In genomic region chr3:173038484-173038871, GRCh38 we compare ENCODE assay signal across 29 cellular contexts.
"Had no signal": no experiment of that assay in that cellular context is flagged by ENCODE, and none has a peak within 500 bp of the region (broad histone marks: within the 10 kb centered on the region; RNA-seq: fewer than 3 reads in every experiment).

No MANE protein-coding gene starts in this region.

- H3K36me3 Mint-ChIP-seq: activated naive CD8-positive, alpha-beta T cell treated with anti-CD3 and anti-CD28 coated beads for 36 hours had no signal

- H3K4me3 Mint-ChIP-seq: activated CD4-positive, alpha-beta T cell treated with anti-CD3 and anti-CD28 coated beads, Interleukin-2, amount 10 ng/mL, durations not matched to agents 24 days and 14 days; activated CD8-positive, alpha-beta T cell treated with anti-CD3 and anti-CD28 coated beads for 36 hours; activated naive CD8-positive, alpha-beta T cell treated with anti-CD3 and anti-CD28 coated beads for 36 hours; activated T-cell treated with anti-CD3 and anti-CD28 coated beads, Interleukin-2, amount 50 U/mL, for 72 hours; activated T-helper 17 cell treated with anti-CD3 and anti-CD28 coated beads, Interleukin-2, amount 50 U/mL, for 72 hours; central memory CD8-positive, alpha-beta T cell had no signal

- H3K4me1 ChIP-seq: SJCRH30 had no signal

- H3K27me3 Mint-ChIP-seq: activated CD4-positive, alpha-beta T cell treated with anti-CD3 and anti-CD28 coated beads, Interleukin-2, amount 10 ng/mL, durations not matched to agents 24 days and 14 days; activated CD8-positive, alpha-beta T cell treated with anti-CD3 and anti-CD28 coated beads for 36 hours; activated naive CD8-positive, alpha-beta T cell treated with anti-CD3 and anti-CD28 coated beads for 36 hours; activated T-helper 17 cell treated with anti-CD3 and anti-CD28 coated beads, Interleukin-2, amount 50 U/mL, for 72 hours; central memory CD8-positive, alpha-beta T cell had no signal

- H3K27ac ChIP-seq: brain microvascular endothelial cell, RWPE1, SJCRH30, SK-N-MC had no signal

- H3K36me3 ChIP-seq: brain microvascular endothelial cell, MG63, SJCRH30 had no signal

- H3K9me3 Mint-ChIP-seq: activated CD4-positive, alpha-beta T cell treated with anti-CD3 and anti-CD28 coated beads, Interleukin-2, amount 10 ng/mL, durations not matched to agents 24 days and 14 days; activated CD8-positive, alpha-beta T cell treated with anti-CD3 and anti-CD28 coated beads for 36 hours; activated naive CD8-positive, alpha-beta T cell treated with anti-CD3 and anti-CD28 coated beads for 36 hours; activated T-cell treated with anti-CD3 and anti-CD28 coated beads, Interleukin-2, amount 50 U/mL, for 72 hours; activated T-helper 17 cell treated with anti-CD3 and anti-CD28 coated beads, Interleukin-2, amount 50 U/mL, for 72 hours had no signal

- H3K27ac Mint-ChIP-seq: activated CD4-positive, alpha-beta T cell treated with anti-CD3 and anti-CD28 coated beads, Interleukin-2, amount 10 ng/mL, durations not matched to agents 24 days and 14 days; activated CD8-positive, alpha-beta T cell treated with anti-CD3 and anti-CD28 coated beads for 36 hours; activated naive CD8-positive, alpha-beta T cell treated with anti-CD3 and anti-CD28 coated beads for 36 hours; activated T-cell treated with anti-CD3 and anti-CD28 coated beads, Interleukin-2, amount 50 U/mL, for 72 hours; activated T-helper 17 cell treated with anti-CD3 and anti-CD28 coated beads, Interleukin-2, amount 50 U/mL, for 72 hours had no signal

- DNase-seq: activated CD4-positive, alpha-beta T cell treated with anti-CD3 and anti-CD28 coated beads, Interleukin-2, amount 10 ng/mL, durations not matched to agents 24 days and 14 days; activated CD4-positive, alpha-beta T cell treated with anti-CD3 and anti-CD28 coated beads, Interleukin-2, amount 50 U/mL, for 4 hours; activated CD8-positive, alpha-beta T cell treated with anti-CD3 and anti-CD28 coated beads for 36 hours; activated effector memory CD4-positive, alpha-beta T cell treated with anti-CD3 and anti-CD28 coated beads, Interleukin-2, amount 50 U/mL, for 16 hours; activated naive CD4-positive, alpha-beta T cell; activated naive CD4-positive, alpha-beta T cell treated with anti-CD3 and anti-CD28 coated beads, Interleukin-2, amount 50 U/mL, for 16 hours; activated naive CD8-positive, alpha-beta T cell treated with anti-CD3 and anti-CD28 coated beads for 36 hours; activated T-cell treated with anti-CD3 and anti-CD28 coated beads, Interleukin-2, amount 50 U/mL, for 1 hour; activated T-cell treated with anti-CD3 and anti-CD28 coated beads, Interleukin-2, amount 50 U/mL, for 72 hours; amniotic stem cell; aorta; brain microvascular endothelial cell; Karpas-422; MG63; NCI-H1048; NCI-H1105 treated with DMSO at 0.1 percent for 48 hours; NCI-H1436; NCI-H1694; NCI-H1930; NCI-H2171; NCI-H510A; NCI-H748 treated with DMSO at 0.1 percent for 48 hours; NK-92 treated with Interleukin-12 subunit alpha and Interleukin-12 subunit beta, amount 100 ng/mL, for 24 hours; SHP77; SJCRH30 had no signal

- ATAC-seq: activated CD8-positive, alpha-beta T cell treated with anti-CD3 and anti-CD28 coated beads for 36 hours; activated T-cell treated with anti-CD3 and anti-CD28 coated beads, Interleukin-2, amount 50 U/mL, for 72 hours; activated T-helper 17 cell treated with anti-CD3 and anti-CD28 coated beads, Interleukin-2, amount 50 U/mL, for 72 hours had no signal

- H3K9me3 ChIP-seq: MG63, SJCRH30 had no signal

- H3K4me3 ChIP-seq: MG63, SJCRH30, SK-N-MC had no signal

- H3K27me3 ChIP-seq: brain microvascular endothelial cell, SJCRH30 had no signal

- H3K4me1 Mint-ChIP-seq: activated CD4-positive, alpha-beta T cell treated with anti-CD3 and anti-CD28 coated beads, Interleukin-2, amount 10 ng/mL, durations not matched to agents 24 days and 14 days; activated naive CD8-positive, alpha-beta T cell treated with anti-CD3 and anti-CD28 coated beads for 36 hours; activated T-helper 17 cell treated with anti-CD3 and anti-CD28 coated beads, Interleukin-2, amount 50 U/mL, for 72 hours; central memory CD8-positive, alpha-beta T cell had no signal
